Comparison of ENCODE assay signal across 2 cellular contexts in genomic region chr11:9120659-9121350, GRCh38.
TF ChIP-seq lines count a peak whose summit lies in the region.

No MANE protein-coding gene starts in this region.

TF ChIP-seq in HCT116, 20 proteins besides CTCF, POLR2A, EP300 and RAD21 (continued from another document):
- TF ChIP-seq SRF (IDR thresholded peaks at IDR 0.05; ENCODE audit: low read depth), result no peak
- no peak for TF ChIP-seq EGR1 (IDR thresholded peaks at IDR 0.05; ENCODE audit: low read depth)
- no peak for TF ChIP-seq POLR2AphosphoS5 (IDR thresholded peaks at IDR 0.05; ENCODE audit: low read depth, low read length)
- TF ChIP-seq ELF1 (IDR thresholded peaks at IDR 0.05; ENCODE audit: borderline replicate concordance, low read depth), result no peak
- TF ChIP-seq REST (IDR thresholded peaks at IDR 0.05; ENCODE audit: low read depth), result no peak
- TF ChIP-seq ZFX (IDR thresholded peaks at IDR 0.05), result no peak
- TF ChIP-seq ZNF274 (IDR thresholded peaks at IDR 0.05; ENCODE audit: low read depth, low read length), result no peak
- no peak for TF ChIP-seq EZH2phosphoT487 (IDR thresholded peaks at IDR 0.05; ENCODE audit: borderline replicate concordance)
- no peak for TF ChIP-seq TCF7L2 (IDR thresholded peaks at IDR 0.05; ENCODE audit: borderline replicate concordance, extremely low read depth, insufficient read depth, insufficient read length)
- TF ChIP-seq SP1 (IDR thresholded peaks at IDR 0.05; ENCODE audit: low read depth), result no peak
- no peak for TF ChIP-seq EZH2 (IDR thresholded peaks at IDR 0.05)

TF ChIP-seq in SK-N-SH, 30 proteins besides CTCF, POLR2A, EP300 and RAD21 (continued from another document):
- TF ChIP-seq USF1 (IDR thresholded peaks at IDR 0.05; ENCODE audit: borderline replicate concordance, low read depth), result no peak
- TF ChIP-seq REST (IDR thresholded peaks at IDR 0.05; ENCODE audit: low read depth, low read length), result no peak
- no peak for TF ChIP-seq NFIC (IDR thresholded peaks at IDR 0.05; ENCODE audit: borderline replicate concordance)
- no peak for TF ChIP-seq RCOR1 (IDR thresholded peaks at IDR 0.05; ENCODE audit: low read length)
- no peak for TF ChIP-seq JUND (IDR thresholded peaks at IDR 0.05)
TF ChIP-seq in SK-N-SH: peak in this region for 0.
